ENCODE assay signal across 12 cellular contexts in genomic region chr16:68331879-68332410, GRCh38. TPM values are rescaled to one million over a fixed set of nuclear protein-coding genes. Genes with fewer than 3 reads are reported as not detected.
DNase-seq lines count a peak whose midpoint lies in the region; ATAC-seq and TF ChIP-seq lines count a peak whose summit lies in the region.
"Had no signal": no experiment of that assay in that cellular context is flagged by ENCODE, and none has a peak within 500 bp of the region (broad histone marks: within the 10 kb centered on the region; RNA-seq: fewer than 3 reads in every experiment).

No MANE protein-coding gene starts in this region.

- 20% methylated on average over 1 of the region's 4 CpGs; no CpG with 5 or more reads in 1 of the 2 experiments for WGBS in IMR-90 (ENCODE audit: extremely low coverage in 2 of 2, insufficient read length in 1 of 2), 2 experiments

- peaks cover 17 to 24% of the 10 kb centered on the region in 2 donors for H3K36me3 Mint-ChIP-seq in CD14-positive monocyte
- H3K36me3 Mint-ChIP-seq in dendritic cell treated with granulocyte-macrophage colony-stimulating factor and Interleukin-4, amounts not matched to agents 40 ng/mL and 50 ng/mL, for 4 days (ENCODE audit: low read depth) = peaks cover 42% of the 10 kb centered on the region
- peaks cover 33% of the 10 kb centered on the region for H3K36me3 Mint-ChIP-seq in nephron progenitor cell (ENCODE audit: low read depth)

- H3K4me2 ChIP-seq in IMR-90 (ENCODE audit: low read depth, low read length) = peak overlapping the region; percentile 79

- H4K91ac ChIP-seq in IMR-90 (ENCODE audit: insufficient read depth, low read depth, low read length) = peak overlapping the region; percentile 83

- H4K20me1 ChIP-seq in IMR-90 (ENCODE audit: insufficient read depth, low read length) = peaks cover 6% of the 10 kb centered on the region; the same call in 1 of the 2 replicates

- H3K23ac ChIP-seq in IMR-90 (ENCODE audit: low read depth, low read length) = peak overlapping the region; percentile 75

- ATAC-seq in IMR-90 (ENCODE audit: low read depth) = peak; percentile 74
- ATAC-seq in foreskin keratinocyte = no peak
- ATAC-seq in HG03571 (IDR thresholded peaks at IDR 0.05; ENCODE audit: unreplicated experiment) = no peak
- ATAC-seq in HG03135 (IDR thresholded peaks at IDR 0.05; ENCODE audit: unreplicated experiment) = no peak
- ATAC-seq: K562 had no signal

- H3K4ac ChIP-seq in IMR-90 (ENCODE audit: low read depth, low read length) = peak overlapping the region; percentile 86

- H3K9me3 Mint-ChIP-seq in CD14-positive monocyte (no peaks in the 10 kb centered on the region), nephron progenitor cell (no peaks in the 10 kb centered on the region)
- no peaks in the 10 kb centered on the region for H3K9me3 Mint-ChIP-seq in dendritic cell treated with granulocyte-macrophage colony-stimulating factor and Interleukin-4, amounts not matched to agents 40 ng/mL and 50 ng/mL, for 4 days

- H2AK5ac ChIP-seq in IMR-90 (ENCODE audit: low read depth, low read length) = peak overlapping the region; percentile 60

- no peaks in the 10 kb centered on the region for H3K9me3 ChIP-seq in IMR-90 (ENCODE audit: control insufficient read depth, insufficient read depth, low read length)

- H2BK5ac ChIP-seq in IMR-90 (ENCODE audit: low read depth, low read length, poor library complexity, severe bottlenecking) = peak overlapping the region; percentile 91

- intact Hi-C loops in CD14-positive monocyte (cut with micrococcal nuclease) = no loop called here
- intact Hi-C loops in IMR-90 (cut with micrococcal nuclease) = no loop called here
- intact Hi-C loops in dendritic cell treated with granulocyte-macrophage colony-stimulating factor and Interleukin-4, amounts not matched to agents 40 ng/mL and 50 ng/mL, for 4 days (cut with micrococcal nuclease) = no loop called here
- intact Hi-C loops in dorsolateral prefrontal cortex (cut with DNase I) = no loop called here

- H2BK20ac ChIP-seq in IMR-90 (ENCODE audit: low read depth, low read length) = peak overlapping the region; percentile 84

- CTCF ChIA-PET in IMR-90 (lab: Yijun Ruan, JAX) = interaction anchor here (0.7 to 1.0 kb wide), 5 partner anchors 64 to 128 kb away, joined by 3 to 6 read pairs (median 3); partner anchors contain the start of gene SLC7A6

- peak overlapping the region; percentile 75 for H3K56ac ChIP-seq in IMR-90 (ENCODE audit: extremely low read depth, insufficient read depth, low read length)

- H4K5ac ChIP-seq in IMR-90 (ENCODE audit: low read depth, low read length) = peak overlapping the region; percentile 46

- in situ Hi-C loops in IMR-90 (cut with MboI; ENCODE audit: low sequenced_read_pairs) = no loop called here

- H3K36me3 ChIP-seq in IMR-90 (ENCODE audit: control insufficient read depth, insufficient read depth, low read length) = peaks cover 4% of the 10 kb centered on the region

- DNase-seq in CD14-positive monocyte (ENCODE audit: low spot score) = no peak
- peak; percentile 83 for DNase-seq in IMR-90
- DNase-seq in nephron progenitor cell = no peak
- DNase-seq in foreskin keratinocyte = no peak
- no peak for DNase-seq in dorsolateral prefrontal cortex
- DNase-seq: erythroblast; NCI-H526; stimulated activated CD4-positive, alpha-beta T cell treated with anti-CD3 and anti-CD28 coated beads, Interleukin-4, amount 100 ng/mL, for 4 hours had no signal

- H4K8ac ChIP-seq in IMR-90 (ENCODE audit: low read depth in 2 of 2, low read length in 2 of 2) = peak overlapping the region; percentile 29 to 96; a peak in 3 of 4 replicates

- dilution Hi-C loops in IMR-90 (cut with HindIII; ENCODE audit: low sequenced_read_pairs, unreplicated experiment) = no loop called here

- H3K27me3 Mint-ChIP-seq in CD14-positive monocyte (ENCODE audit: low read depth in 3 of 3) = peaks cover 0 to 3% (median 0%) of the 10 kb centered on the region in 3 donors
- no peaks in the 10 kb centered on the region for H3K27me3 Mint-ChIP-seq in dendritic cell treated with granulocyte-macrophage colony-stimulating factor and Interleukin-4, amounts not matched to agents 40 ng/mL and 50 ng/mL, for 4 days
- H3K27me3 Mint-ChIP-seq in nephron progenitor cell (ENCODE audit: low read depth, poor library complexity) = no peaks in the 10 kb centered on the region

- H3K27me3 ChIP-seq in IMR-90 (ENCODE audit: control insufficient read depth, insufficient read depth, low read length) (no peaks in the 10 kb centered on the region), foreskin keratinocyte (no peaks in the 10 kb centered on the region), dorsolateral prefrontal cortex (no peaks in the 10 kb centered on the region)

- peak overlapping the region; percentile 25; the same call in 1 of the 2 replicates for H3K9ac ChIP-seq in IMR-90 (ENCODE audit: low read depth, low read length)

- peaks cover 13% of the 10 kb centered on the region for H3K9me1 ChIP-seq in IMR-90 (ENCODE audit: insufficient read depth, low read length)

- peak overlapping the region; percentile 65; the same call in 2 of the 3 replicates for H2BK15ac ChIP-seq in IMR-90 (ENCODE audit: low read depth, low read length)

- H3K4me1 Mint-ChIP-seq in CD14-positive monocyte (peaks cover 29% of the 10 kb centered on the region), nephron progenitor cell (peaks cover 5% of the 10 kb centered on the region)
- peaks cover 27% of the 10 kb centered on the region for H3K4me1 Mint-ChIP-seq in dendritic cell treated with granulocyte-macrophage colony-stimulating factor and Interleukin-4, amounts not matched to agents 40 ng/mL and 50 ng/mL, for 4 days (ENCODE audit: low read depth)

- peak overlapping the region; percentile 44 for H2AFZ ChIP-seq in IMR-90 (replicated peaks; ENCODE audit: low read length, poor library complexity)

- TF ChIP-seq CTCF in CD14-positive monocyte (IDR thresholded peaks at IDR 0.05) (no peak), IMR-90 (conservative IDR thresholded peaks at IDR 0.05; ENCODE audit: low read depth, low read length) (no peak), nephron progenitor cell (IDR thresholded peaks at IDR 0.05) (no peak), foreskin keratinocyte (conservative IDR thresholded peaks at IDR 0.05) (no peak), dorsolateral prefrontal cortex (IDR thresholded peaks at IDR 0.05 in 54 of 56, conservative IDR thresholded peaks at IDR 0.05 in 2 of 56; ENCODE audit: low read depth in 1 of 56, partially characterized antibody in 56 of 56) (no peak)

- BruUV-seq in IMR-90 (replicated peaks; lab: Mats Ljungman, UMichigan) = no TSS peak

- H3K27ac ChIP-seq in IMR-90 (ENCODE audit: insufficient read depth, low read length) (peak overlapping the region; percentile 77), foreskin keratinocyte (no peak overlapping the region), dorsolateral prefrontal cortex (peak overlapping the region in 29 of 59 donors; percentile 2 to 75 (median 32))

- peaks cover 0 to 16% of the 10 kb centered on the region in 2 experiments; a peak in 2 of 4 replicates for H3K79me1 ChIP-seq in IMR-90 (ENCODE audit: low read depth in 1 of 2, low read length in 2 of 2)

- H3K14ac ChIP-seq in IMR-90 (replicated peaks; ENCODE audit: low read depth, low read length) = peak overlapping the region; percentile 85

- no peak overlapping the region for H3K4me3 Mint-ChIP-seq in CD14-positive monocyte
- peak overlapping the region; percentile 18 for H3K4me3 Mint-ChIP-seq in dendritic cell treated with granulocyte-macrophage colony-stimulating factor and Interleukin-4, amounts not matched to agents 40 ng/mL and 50 ng/mL, for 4 days
- no peak overlapping the region for H3K4me3 Mint-ChIP-seq in nephron progenitor cell

- H3K4me3 ChIP-seq in IMR-90 (ENCODE audit: insufficient read depth, low read depth, low read length) = no peak overlapping the region
- no peak overlapping the region for H3K4me3 ChIP-seq in dorsolateral prefrontal cortex
- H3K4me3 ChIP-seq: K562 had no signal

- no peak for TF ChIP-seq RAD21 in IMR-90 (IDR thresholded peaks at IDR 0.05; ENCODE audit: low read length)

- peak overlapping the region; percentile 91 for H3K18ac ChIP-seq in IMR-90 (ENCODE audit: low read depth, low read length)

- TF ChIP-seq POLR2A in IMR-90 (IDR thresholded peaks at IDR 0.05; ENCODE audit: low read depth, low read length) = no peak

- H3K4me1 ChIP-seq in IMR-90 (ENCODE audit: control insufficient read depth, insufficient read depth, low read length) (peaks cover 13% of the 10 kb centered on the region), foreskin keratinocyte (peaks cover 9% of the 10 kb centered on the region)

- peak overlapping the region; percentile 3 to 86 (median 79) for H3K27ac Mint-ChIP-seq in CD14-positive monocyte
- H3K27ac Mint-ChIP-seq in dendritic cell treated with granulocyte-macrophage colony-stimulating factor and Interleukin-4, amounts not matched to agents 40 ng/mL and 50 ng/mL, for 4 days = peak overlapping the region; percentile 77
- peak overlapping the region; percentile 57 for H3K27ac Mint-ChIP-seq in nephron progenitor cell

- POLR2A ChIA-PET in IMR-90 (lab: Charles Lee; ENCODE audit: unreplicated experiment) = interaction anchor here (1.1 kb wide), 1 partner anchor 67 kb away, joined by 3 read pairs; the partner anchor contains the start of gene SLC7A6

- peak overlapping the region; percentile 65 for H2AK9ac ChIP-seq in IMR-90 (replicated peaks; ENCODE audit: low read depth, low read length, poor library complexity)

- H2BK120ac ChIP-seq in IMR-90 (ENCODE audit: low read depth, low read length) = peak overlapping the region; percentile 90

TF ChIP-seq in IMR-90, 13 proteins besides CTCF, POLR2A, EP300 and RAD21 (continues in another document):
- TF ChIP-seq RFX5 (IDR thresholded peaks at IDR 0.05; ENCODE audit: low read depth, low read length) (no peak), CEBPB (IDR thresholded peaks at IDR 0.05; ENCODE audit: low read depth, low read length) (no peak)

RNA-seq across cellular contexts. Expression of gene PRMT7, which starts 21.1 kb away (rescaled TPM):
- polyA plus RNA-seq in CD14-positive monocyte (10 to 100 TPM; 15.0 to 15.2 TPM), IMR-90 (2012; rRNA removed) (61.0 and 63.1 TPM in 2 replicates), foreskin keratinocyte (27.5 and 30.4 TPM in 2 replicates)
- total RNA-seq in IMR-90 (2012; rRNA removed) (65.5 and 68.6 TPM in 2 replicates), foreskin keratinocyte (32.2 and 32.7 TPM in 2 replicates), dorsolateral prefrontal cortex (100 to 1,000 TPM in 7 of 120 experiments, 10 to 100 TPM in 113; 48.9 to 123 (median 70.7) TPM)
- polyA plus RNA-seq in IMR-90 (2012; cell fraction: cytosol; rRNA removed) = 31.0 and 38.2 TPM in 2 replicates
- 269 and 469 TPM in 2 replicates for polyA plus RNA-seq in IMR-90 (2012; cell fraction: nucleus; rRNA removed; ENCODE audit: low replicate concordance)

RNA-seq across cellular contexts. Expression of gene SLC7A6OS, which starts 21.2 kb away (rescaled TPM):
- polyA plus RNA-seq in CD14-positive monocyte (10 to 100 TPM in 1 of 2 donors, 1 to 10 TPM in 1; 9.7 to 10.5 TPM), IMR-90 (2012; rRNA removed) (5.6 and 6.8 TPM in 2 replicates), foreskin keratinocyte (7.9 and 8.4 TPM in 2 replicates)
- total RNA-seq in IMR-90 (2012; rRNA removed) (8.4 and 10.3 TPM in 2 replicates), foreskin keratinocyte (14.1 and 14.2 TPM in 2 replicates), dorsolateral prefrontal cortex (10 to 100 TPM; 11.9 to 33.6 (median 20.1) TPM)
- 2.5 and 3.5 TPM in 2 replicates for polyA plus RNA-seq in IMR-90 (2012; cell fraction: cytosol; rRNA removed)
- polyA plus RNA-seq in IMR-90 (2012; cell fraction: nucleus; rRNA removed; ENCODE audit: low replicate concordance) = 7.7 and 20.7 TPM in 2 replicates
